1 cellular context compared by ENCODE assay signal in genomic region chr5:64768358-64769312, GRCh38.
TF ChIP-seq lines count a peak whose summit lies in the region.

CWC27 (plus strand) TSS chr5:64768930; CDS start chr5:64769147, 217 bp downstream.
SREK1IP1 (minus strand) TSS chr5:64768691; CDS start chr5:64768517, 174 bp downstream.

TF ChIP-seq in HepG2, 621 proteins besides CTCF, POLR2A, EP300 and RAD21 (continued from another document and continues in another):
- no peak for TF ChIP-seq STAT6 (CRISPR knock-in tag; IDR thresholded peaks at IDR 0.05; ENCODE audit: borderline replicate concordance)
- no peak for TF ChIP-seq PAWR (CRISPR knock-in tag; IDR thresholded peaks at IDR 0.05; ENCODE audit: borderline replicate concordance)
- 0 out of 2 replicates have a peak, but pooled peaks have one; percentile 45 for TF ChIP-seq MYNN (CRISPR knock-in tag; IDR thresholded peaks at IDR 0.05; ENCODE audit: low read depth)
- TF ChIP-seq NCOA5 (CRISPR knock-in tag; IDR thresholded peaks at IDR 0.05), result no peak
- no peak for TF ChIP-seq NR2F6 (IDR thresholded peaks at IDR 0.05)
- peak; percentile 25; the same call in 1 of the 2 replicates for TF ChIP-seq NR2F6 (CRISPR knock-in tag; IDR thresholded peaks at IDR 0.05)
- no peak for TF ChIP-seq ZBTB37 (CRISPR knock-in tag; IDR thresholded peaks at IDR 0.05)
- peak; percentile 55 for TF ChIP-seq CBX1 (IDR thresholded peaks at IDR 0.05; ENCODE audit: low read depth)
- TF ChIP-seq KLF15 (CRISPR knock-in tag; IDR thresholded peaks at IDR 0.05; ENCODE audit: borderline replicate concordance), result no peak
- TF ChIP-seq ZNF503 (CRISPR knock-in tag; IDR thresholded peaks at IDR 0.05), result no peak
- TF ChIP-seq ATF6 (CRISPR knock-in tag; conservative IDR thresholded peaks at IDR 0.05), result peak; percentile 25; the same call in 1 of the 2 replicates
- no peak for TF ChIP-seq ZNF430 (CRISPR knock-in tag; IDR thresholded peaks at IDR 0.05)
- TF ChIP-seq ZSCAN30 (CRISPR knock-in tag; IDR thresholded peaks at IDR 0.05), result 0 out of 2 replicates have a peak, but pooled peaks have one; percentile 23
- no peak for TF ChIP-seq HIC2 (CRISPR knock-in tag; IDR thresholded peaks at IDR 0.05; ENCODE audit: low read depth)
- TF ChIP-seq TCF7L2 (IDR thresholded peaks at IDR 0.05; ENCODE audit: low read depth, low read length), result no peak
- TF ChIP-seq ZNF644 (CRISPR knock-in tag; IDR thresholded peaks at IDR 0.05; ENCODE audit: low read depth), result no peak; the same call in 1 of the 2 replicates
- no peak for TF ChIP-seq ZFP37 (CRISPR knock-in tag; IDR thresholded peaks at IDR 0.05; ENCODE audit: borderline replicate concordance)
- TF ChIP-seq ZFP36L1 (CRISPR knock-in tag; IDR thresholded peaks at IDR 0.05), result no peak; the same call in 1 of the 2 replicates
- TF ChIP-seq ZNF691 (CRISPR knock-in tag; IDR thresholded peaks at IDR 0.05; ENCODE audit: borderline replicate concordance, low read depth), result peak; percentile 73; the same call in 1 of the 2 replicates
- TF ChIP-seq MTERF4 (CRISPR knock-in tag; IDR thresholded peaks at IDR 0.05), result 0 out of 2 replicates have a peak, but pooled peaks have one; percentile 37
- TF ChIP-seq ZNF768 (CRISPR knock-in tag; IDR thresholded peaks at IDR 0.05), result peak; percentile 61
- no peak for TF ChIP-seq ZNF567 (CRISPR knock-in tag; IDR thresholded peaks at IDR 0.05; ENCODE audit: borderline replicate concordance)
- TF ChIP-seq IKZF5 (CRISPR knock-in tag; IDR thresholded peaks at IDR 0.05), result peak; percentile 80; the same call in 1 of the 2 replicates
- no peak for TF ChIP-seq SP1 (IDR thresholded peaks at IDR 0.05)
- TF ChIP-seq SP1 (CRISPR knock-in tag; IDR thresholded peaks at IDR 0.05), result peak; percentile 66; the same call in 1 of the 2 replicates
- TF ChIP-seq ZBED4 (CRISPR knock-in tag; IDR thresholded peaks at IDR 0.05; ENCODE audit: borderline replicate concordance), result no peak
- TF ChIP-seq ZNF616 (CRISPR knock-in tag; IDR thresholded peaks at IDR 0.05; ENCODE audit: low read depth), result no peak
- TF ChIP-seq MTA1 (CRISPR knock-in tag; IDR thresholded peaks at IDR 0.05; ENCODE audit: borderline replicate concordance), result no peak
- TF ChIP-seq SRSF1 (optimal IDR thresholded peaks at IDR 0.05; ENCODE audit: low read depth, low read length), result no peak
- no peak for TF ChIP-seq PLSCR1 (CRISPR knock-in tag; IDR thresholded peaks at IDR 0.05; ENCODE audit: borderline replicate concordance)
- TF ChIP-seq ZNF792 (CRISPR knock-in tag; IDR thresholded peaks at IDR 0.05), result 0 out of 2 replicates have a peak, but pooled peaks have one; percentile 25
- TF ChIP-seq E2F5 (CRISPR knock-in tag; conservative IDR thresholded peaks at IDR 0.05), result peak; percentile 92; the same call in 1 of the 2 replicates
- TF ChIP-seq ZNF75D (CRISPR knock-in tag; IDR thresholded peaks at IDR 0.05; ENCODE audit: borderline replicate concordance), result no peak
- no peak for TF ChIP-seq KDM6A (CRISPR knock-in tag; IDR thresholded peaks at IDR 0.05; ENCODE audit: low read depth)
- TF ChIP-seq RFX1 (IDR thresholded peaks at IDR 0.05), result no peak
